ENCODE assay signal across 26 cellular contexts in genomic region chr14:65751510-65751909, GRCh38.
A peak's percentile ranks its signal among the peaks of the same experiment; 100 is the strongest.
DNase-seq lines count a peak whose midpoint lies in the region; ATAC-seq and TF ChIP-seq lines count a peak whose summit lies in the region.
"Had no signal": no experiment of that assay in that cellular context is flagged by ENCODE, and none has a peak within 500 bp of the region (broad histone marks: within the 10 kb centered on the region; RNA-seq: fewer than 3 reads in every experiment).

No MANE protein-coding gene starts in this region.

- peaks cover 6% of the 10 kb centered on the region for H3K4me1 Mint-ChIP-seq in activated CD8-positive, alpha-beta T cell treated with anti-CD3 and anti-CD28 coated beads, Interleukin-2, amount 10 ng/mL, durations not matched to agents 7 days and 5 days (ENCODE audit: low read depth)
- peaks cover 9% of the 10 kb centered on the region for H3K4me1 Mint-ChIP-seq in activated CD8-positive, alpha-beta T cell treated with anti-CD3 and anti-CD28 coated beads for 36 hours (ENCODE audit: low read depth)
- peaks cover 9% of the 10 kb centered on the region for H3K4me1 Mint-ChIP-seq in stimulated activated memory B cell treated with anti-CD40 and anti-IgM and Interleukin-4, amounts not matched to agents 10 μg/mL and 1 μg/mL and 100 μg/mL, for 72 hours
- H3K4me1 Mint-ChIP-seq: activated CD4-positive, alpha-beta memory T cell treated with anti-CD3 and anti-CD28 coated beads, Interleukin-2, amount 10 ng/mL, durations not matched to agents 7 days and 5 days; B cell; immature natural killer cell had no signal

- H3K27ac Mint-ChIP-seq in activated CD8-positive, alpha-beta T cell treated with anti-CD3 and anti-CD28 coated beads, Interleukin-2, amount 10 ng/mL, durations not matched to agents 7 days and 5 days = peak overlapping the region; percentile 32
- no peak overlapping the region for H3K27ac Mint-ChIP-seq in activated CD8-positive, alpha-beta T cell treated with anti-CD3 and anti-CD28 coated beads for 36 hours
- no peak overlapping the region for H3K27ac Mint-ChIP-seq in stimulated activated memory B cell treated with anti-CD40 and anti-IgM and Interleukin-4, amounts not matched to agents 10 μg/mL and 1 μg/mL and 100 μg/mL, for 72 hours
- H3K27ac Mint-ChIP-seq: activated CD4-positive, alpha-beta memory T cell treated with anti-CD3 and anti-CD28 coated beads, Interleukin-2, amount 10 ng/mL, durations not matched to agents 7 days and 5 days; activated naive CD8-positive, alpha-beta T cell; activated T-helper 2 cell treated with anti-CD3 and anti-CD28 coated beads, Interferon-gamma antibody, Interleukin-2, Interleukin-4, amounts not matched to agents 10 μg/mL and 5 μg/mL and 100 μg/mL, durations not matched to agents 14 hours and 24 hours and 36 hours; B cell; immature natural killer cell had no signal

- no peak overlapping the region for H3K4me3 Mint-ChIP-seq in activated CD8-positive, alpha-beta T cell treated with anti-CD3 and anti-CD28 coated beads, Interleukin-2, amount 10 ng/mL, durations not matched to agents 7 days and 5 days
- no peak overlapping the region for H3K4me3 Mint-ChIP-seq in activated CD8-positive, alpha-beta T cell treated with anti-CD3 and anti-CD28 coated beads for 36 hours
- H3K4me3 Mint-ChIP-seq in stimulated activated memory B cell treated with anti-CD40 and anti-IgM and Interleukin-4, amounts not matched to agents 10 μg/mL and 1 μg/mL and 100 μg/mL, for 72 hours = no peak overlapping the region
- H3K4me3 Mint-ChIP-seq: activated CD4-positive, alpha-beta memory T cell treated with anti-CD3 and anti-CD28 coated beads, Interleukin-2, amount 10 ng/mL, durations not matched to agents 7 days and 5 days; activated naive CD8-positive, alpha-beta T cell; B cell; immature natural killer cell had no signal

- CTCF ChIA-PET in activated CD8-positive, alpha-beta T cell treated with anti-CD3 and anti-CD28 coated beads, Interleukin-2, amount 10 ng/mL, durations not matched to agents 7 days and 5 days (lab: Charles Lee) = interaction anchor here (1.1 to 1.8 kb wide), 5 partner anchors 54 to 587 kb away, joined by 3 to 7 read pairs (median 5); no protein-coding TSS in a partner anchor
- CTCF ChIA-PET in activated CD8-positive, alpha-beta T cell treated with anti-CD3 and anti-CD28 coated beads for 36 hours (lab: Charles Lee) = interaction anchor here (0.6 to 1.5 kb wide), 5 partner anchors 10 to 336 kb away, joined by 3 to 6 read pairs (median 4); no protein-coding TSS in a partner anchor

- TF ChIP-seq CTCF in activated CD8-positive, alpha-beta T cell treated with anti-CD3 and anti-CD28 coated beads for 36 hours (IDR thresholded peaks at IDR 0.05) = no peak

- H3K36me3 Mint-ChIP-seq in activated CD8-positive, alpha-beta T cell treated with anti-CD3 and anti-CD28 coated beads, Interleukin-2, amount 10 ng/mL, durations not matched to agents 7 days and 5 days (ENCODE audit: low read depth) = peaks cover 12% of the 10 kb centered on the region
- H3K36me3 Mint-ChIP-seq in activated CD8-positive, alpha-beta T cell treated with anti-CD3 and anti-CD28 coated beads for 36 hours (ENCODE audit: low read depth) = peaks cover 3% of the 10 kb centered on the region
- no peaks in the 10 kb centered on the region for H3K36me3 Mint-ChIP-seq in stimulated activated memory B cell treated with anti-CD40 and anti-IgM and Interleukin-4, amounts not matched to agents 10 μg/mL and 1 μg/mL and 100 μg/mL, for 72 hours
- H3K36me3 Mint-ChIP-seq: immature natural killer cell had no signal

- ATAC-seq in activated CD8-positive, alpha-beta T cell treated with anti-CD3 and anti-CD28 coated beads, Interleukin-2, amount 10 ng/mL, durations not matched to agents 7 days and 5 days = no peak
- ATAC-seq in activated CD8-positive, alpha-beta T cell treated with anti-CD3 and anti-CD28 coated beads for 36 hours = no peak
- peak; percentile 31 for ATAC-seq in stimulated activated memory B cell treated with anti-CD40 and anti-IgM and Interleukin-4, amounts not matched to agents 10 μg/mL and 1 μg/mL and 100 μg/mL, for 72 hours
- ATAC-seq in GM18511 (IDR thresholded peaks at IDR 0.05; ENCODE audit: unreplicated experiment) = no peak
- ATAC-seq: HepG2, left cardiac atrium had no signal

- H3K9me3 Mint-ChIP-seq in activated CD8-positive, alpha-beta T cell treated with anti-CD3 and anti-CD28 coated beads, Interleukin-2, amount 10 ng/mL, durations not matched to agents 7 days and 5 days (ENCODE audit: insufficient read depth) = no peaks in the 10 kb centered on the region
- H3K9me3 Mint-ChIP-seq in activated CD8-positive, alpha-beta T cell treated with anti-CD3 and anti-CD28 coated beads for 36 hours = no peaks in the 10 kb centered on the region
- H3K9me3 Mint-ChIP-seq in stimulated activated memory B cell treated with anti-CD40 and anti-IgM and Interleukin-4, amounts not matched to agents 10 μg/mL and 1 μg/mL and 100 μg/mL, for 72 hours = no peaks in the 10 kb centered on the region
- H3K9me3 Mint-ChIP-seq: activated CD4-positive, alpha-beta memory T cell treated with anti-CD3 and anti-CD28 coated beads, Interleukin-2, amount 10 ng/mL, durations not matched to agents 7 days and 5 days; activated T-helper 2 cell treated with anti-CD3 and anti-CD28 coated beads, Interferon-gamma antibody, Interleukin-2, Interleukin-4, amounts not matched to agents 10 μg/mL and 5 μg/mL and 100 μg/mL, durations not matched to agents 14 hours and 24 hours and 36 hours; immature natural killer cell had no signal

- H3K27me3 Mint-ChIP-seq in activated CD8-positive, alpha-beta T cell treated with anti-CD3 and anti-CD28 coated beads, Interleukin-2, amount 10 ng/mL, durations not matched to agents 7 days and 5 days (ENCODE audit: low read depth) = no peaks in the 10 kb centered on the region
- H3K27me3 Mint-ChIP-seq in activated CD8-positive, alpha-beta T cell treated with anti-CD3 and anti-CD28 coated beads for 36 hours = no peaks in the 10 kb centered on the region
- H3K27me3 Mint-ChIP-seq in stimulated activated memory B cell treated with anti-CD40 and anti-IgM and Interleukin-4, amounts not matched to agents 10 μg/mL and 1 μg/mL and 100 μg/mL, for 72 hours = no peaks in the 10 kb centered on the region
- H3K27me3 Mint-ChIP-seq: activated CD4-positive, alpha-beta memory T cell treated with anti-CD3 and anti-CD28 coated beads, Interleukin-2, amount 10 ng/mL, durations not matched to agents 7 days and 5 days; activated naive CD8-positive, alpha-beta T cell; B cell had no signal

- no peak for DNase-seq in activated CD8-positive, alpha-beta T cell treated with anti-CD3 and anti-CD28 coated beads, Interleukin-2, amount 10 ng/mL, durations not matched to agents 7 days and 5 days
- no peak for DNase-seq in activated CD8-positive, alpha-beta T cell treated with anti-CD3 and anti-CD28 coated beads for 36 hours
- DNase-seq in NCI-H82 (lab: John Stamatoyannopoulos, UW) (peak; percentile 48), left kidney (ENCODE audit: low read depth, low spot score) (peak; percentile 7), dedifferentiated amniotic fluid mesenchymal stem cell (ENCODE audit: extremely low spot score) (no peak), NCI-H774 (lab: John Stamatoyannopoulos, UW) (no peak)
- DNase-seq: activated CD4-positive, alpha-beta memory T cell treated with anti-CD3 and anti-CD28 coated beads, Interleukin-2, amount 10 ng/mL, durations not matched to agents 7 days and 5 days; activated CD4-positive, CD25-positive, alpha-beta regulatory T cell treated with anti-CD3 and anti-CD28 coated beads, Interleukin-2, amount 50 U/mL, for 72 hours; effector memory CD4-positive, alpha-beta T cell; hypothalamus; immature natural killer cell; Karpas-422; left cardiac atrium; mammary epithelial cell; PC-9; sigmoid colon; SK-N-SH; stimulated activated CD4-positive, alpha-beta T cell treated with anti-CD3 and anti-CD28 coated beads, Interleukin-12 subunit alpha, Interleukin-12 subunit beta, amount 100 ng/mL, for 4 hours; stimulated activated CD4-positive, alpha-beta T cell treated with anti-CD3 and anti-CD28 coated beads, Interleukin-4, amount 100 ng/mL, for 1 hour; trophoblast cell had no signal

- POLR2A ChIA-PET in activated CD8-positive, alpha-beta T cell treated with anti-CD3 and anti-CD28 coated beads, Interleukin-2, amount 10 ng/mL, durations not matched to agents 7 days and 5 days (lab: Charles Lee) = interaction anchor here (0.6 to 0.9 kb wide), 2 partner anchors 336 to 731 kb away, joined by 3 to 5 read pairs; no protein-coding TSS in a partner anchor
- POLR2A ChIA-PET in activated CD8-positive, alpha-beta T cell treated with anti-CD3 and anti-CD28 coated beads for 36 hours (lab: Charles Lee) = no interaction called here

- intact Hi-C loops in activated CD8-positive, alpha-beta T cell treated with anti-CD3 and anti-CD28 coated beads for 36 hours (cut with micrococcal nuclease) = no loop called here

Comparison
In these comparisons a context has a peak if more than half of its experiments do, and no peak if none do; other contexts are left out.
1. DNase-seq: peak in NCI-H82 (single experiment) and left kidney (single experiment); none in activated CD8-positive, alpha-beta T cell treated with anti-CD3 and anti-CD28 coated beads, Interleukin-2, amount 10 ng/mL, durations not matched to agents 7 days and 5 days (single experiment), activated CD8-positive, alpha-beta T cell treated with anti-CD3 and anti-CD28 coated beads for 36 hours (single experiment), dedifferentiated amniotic fluid mesenchymal stem cell (single experiment) and NCI-H774 (single experiment).